In genomic region chr16:88685156-88686061, GRCh38 we compare ENCODE assay signal across 8 cellular contexts. TPM values are rescaled to one million over a fixed set of nuclear protein-coding genes. Genes with fewer than 3 reads are reported as not detected.
DNase-seq lines count a peak whose midpoint lies in the region; ATAC-seq and TF ChIP-seq lines count a peak whose summit lies in the region.

No MANE protein-coding gene starts in this region.

- ATAC-seq in GM19395 (IDR thresholded peaks at IDR 0.05; ENCODE audit: unreplicated experiment) = no peak

- H3K4me3 ChIP-seq in SK-N-MC (peak overlapping the region; percentile 74), ascending aorta (peak overlapping the region; percentile 42 to 60)

- peaks cover 19% of the 10 kb centered on the region for H3K27me3 ChIP-seq in ascending aorta

- DNase-seq in NCI-H1417 (lab: John Stamatoyannopoulos, UW) = peak in 2 of 3 experiments; percentile 9 to 11
- DNase-seq in NCI-H1417 treated with DMSO at 0.1 percent for 48 hours (lab: John Stamatoyannopoulos, UW) = no peak
- no peak for DNase-seq in SK-N-MC (ENCODE audit: low read depth, low spot score)
- DNase-seq in ascending aorta (ENCODE audit: low spot score in 2 of 2) = no peak
- DNase-seq in iPS-NIHi11 (ENCODE audit: low spot score) = peak; percentile 73
- peak; percentile 30 to 60 for DNase-seq in stimulated activated CD4-positive, alpha-beta T cell treated with anti-CD3 and anti-CD28 coated beads, Interleukin-1b, Interleukin-23, amount 100 ng/mL, for 1 hour (ENCODE audit: low read depth in 2 of 2)
- DNase-seq in foreskin melanocyte = no peak

- H3K9ac ChIP-seq in SK-N-MC (ENCODE audit: insufficient read length) = no peak overlapping the region

- no peaks in the 10 kb centered on the region for H3K36me3 ChIP-seq in SK-N-MC (ENCODE audit: insufficient read depth, low read length)
- no peaks in the 10 kb centered on the region for H3K36me3 ChIP-seq in ascending aorta

- H3K9me3 ChIP-seq in SK-N-MC (ENCODE audit: low read depth, low read length) = no peaks in the 10 kb centered on the region
- no peaks in the 10 kb centered on the region for H3K9me3 ChIP-seq in ascending aorta

- H3K27ac ChIP-seq in SK-N-MC = no peak overlapping the region
- no peak overlapping the region for H3K27ac ChIP-seq in ascending aorta

- intact Hi-C loops in ascending aorta (cut with DNase I) = no loop called here

- H3K4me1 ChIP-seq in ascending aorta = peaks cover 7 to 13% of the 10 kb centered on the region in 2 donors

- TF ChIP-seq CTCF in ascending aorta (IDR thresholded peaks at IDR 0.05) = peak; percentile 33 to 45 (median 39)

RNA-seq across cellular contexts. Expression of gene SNAI3, which starts 0.9 kb away (rescaled TPM):
- total RNA-seq in ascending aorta = not detected

RNA-seq across cellular contexts. Expression of gene RNF166, which starts 20.8 kb away (rescaled TPM):
- total RNA-seq in ascending aorta = 44.3 TPM

RNA-seq across cellular contexts. Expression of gene CTU2, which starts 20.9 kb away (rescaled TPM):
- total RNA-seq in ascending aorta = 4.2 TPM

RNA-seq across cellular contexts. Expression of gene MVD, which starts 22.5 kb away (rescaled TPM):
- 72.9 TPM for total RNA-seq in ascending aorta

RNA-seq across cellular contexts. Expression of gene CYBA, which starts 34.6 kb away (rescaled TPM):
- 361 TPM for total RNA-seq in ascending aorta

Comparison
In these comparisons a context has a peak if more than half of its experiments do, and no peak if none do; other contexts are left out.
1. DNase-seq: peak in NCI-H1417 (2 of 3), iPS-NIHi11 (single experiment) and stimulated activated CD4-positive, alpha-beta T cell treated with anti-CD3 and anti-CD28 coated beads, Interleukin-1b, Interleukin-23, amount 100 ng/mL, for 1 hour (2 of 2); none in NCI-H1417 treated with DMSO at 0.1 percent for 48 hours (single experiment), SK-N-MC (single experiment), ascending aorta (0 of 2) and foreskin melanocyte (single experiment).